Comparison of ENCODE assay signal across 1 cellular context in genomic region chr7:121373177-121373576, GRCh38.
TF ChIP-seq lines count a peak whose summit lies in the region.

No MANE protein-coding gene starts in this region.

TF ChIP-seq in endothelial cell of umbilical vein, 7 proteins besides CTCF, POLR2A, EP300 and RAD21:
- no peak for TF ChIP-seq POLR2AphosphoS5 (IDR thresholded peaks at IDR 0.05; ENCODE audit: insufficient read depth, low read depth, low read length)
- TF ChIP-seq MAX (IDR thresholded peaks at IDR 0.05; ENCODE audit: insufficient read depth, insufficient read length) = no peak
- TF ChIP-seq EZH2 (IDR thresholded peaks at IDR 0.05; ENCODE audit: borderline replicate concordance, low read depth, low read length, severe bottlenecking) = no peak
- TF ChIP-seq JUN (IDR thresholded peaks at IDR 0.05; ENCODE audit: borderline replicate concordance, insufficient read depth, insufficient read length, low read depth) = no peak
- no peak for TF ChIP-seq MYC (IDR thresholded peaks at IDR 0.05; ENCODE audit: low read depth, low read length)
- no peak for TF ChIP-seq GATA2 (IDR thresholded peaks at IDR 0.05; ENCODE audit: insufficient read depth, insufficient read length, low read depth, low read length)
- no peak for TF ChIP-seq FOS (IDR thresholded peaks at IDR 0.05; ENCODE audit: borderline replicate concordance, insufficient read depth, low read length)
